30 cellular contexts compared by ENCODE assay signal in genomic region chr4:11301075-11301660, GRCh38.
"Had no signal": no experiment of that assay in that cellular context is flagged by ENCODE, and none has a peak within 500 bp of the region (broad histone marks: within the 10 kb centered on the region; RNA-seq: fewer than 3 reads in every experiment).

No MANE protein-coding gene starts in this region.

- H3K27ac Mint-ChIP-seq: activated CD4-positive, alpha-beta memory T cell treated with anti-CD3 and anti-CD28 coated beads for 36 hours; activated CD4-positive, alpha-beta T cell treated with anti-CD3 and anti-CD28 coated beads for 36 hours; activated CD4-positive, alpha-beta T cell treated with anti-CD3 and anti-CD28 coated beads, Interleukin-2, amount 10 ng/mL, durations not matched to agents 24 days and 14 days; activated CD8-positive, alpha-beta memory T cell treated with anti-CD3 and anti-CD28 coated beads, Interleukin-2, amount 10 ng/mL, durations not matched to agents 7 days and 5 days; activated CD8-positive, alpha-beta T cell treated with anti-CD3 and anti-CD28 coated beads, Interleukin-2, amount 10 ng/mL, durations not matched to agents 7 days and 5 days; activated naive CD4-positive, alpha-beta T cell treated with anti-CD3 and anti-CD28 coated beads for 36 hours; activated naive CD4-positive, alpha-beta T cell treated with anti-CD3 and anti-CD28 coated beads, Interleukin-2, amount 50 U/mL, for 24 hours; activated naive CD8-positive, alpha-beta T cell treated with anti-CD3 and anti-CD28 coated beads, Interleukin-2, amount 10 ng/mL, durations not matched to agents 7 days and 5 days; activated T-helper 1 cell treated with anti-CD3 and anti-CD28 coated beads, Interleukin-12 subunit alpha, Interleukin-12 subunit beta, Interleukin-2, Interleukin-4 antibody, amounts not matched to agents 30 ng/mL and 10 ng/mL and 1 ng/mL, durations not matched to agents 14 hours and 24 hours and 36 hours; activated T-helper 2 cell treated with anti-CD3 and anti-CD28 coated beads, Interferon-gamma antibody, Interleukin-2, Interleukin-4, amounts not matched to agents 10 μg/mL and 5 μg/mL and 100 μg/mL, durations not matched to agents 14 hours and 24 hours and 36 hours; dendritic cell treated with granulocyte-macrophage colony-stimulating factor and Interleukin-4, amounts not matched to agents 40 ng/mL and 50 ng/mL, for 4 days had no signal

- H3K4me3 Mint-ChIP-seq: activated CD4-positive, alpha-beta memory T cell treated with anti-CD3 and anti-CD28 coated beads for 36 hours; activated CD4-positive, alpha-beta T cell treated with anti-CD3 and anti-CD28 coated beads for 36 hours; activated CD4-positive, alpha-beta T cell treated with anti-CD3 and anti-CD28 coated beads, Interleukin-2, amount 10 ng/mL, durations not matched to agents 24 days and 14 days; activated CD8-positive, alpha-beta memory T cell treated with anti-CD3 and anti-CD28 coated beads, Interleukin-2, amount 10 ng/mL, durations not matched to agents 7 days and 5 days; activated CD8-positive, alpha-beta T cell treated with anti-CD3 and anti-CD28 coated beads, Interleukin-2, amount 10 ng/mL, durations not matched to agents 7 days and 5 days; activated naive CD4-positive, alpha-beta T cell treated with anti-CD3 and anti-CD28 coated beads for 36 hours; activated naive CD4-positive, alpha-beta T cell treated with anti-CD3 and anti-CD28 coated beads, Interleukin-2, amount 50 U/mL, for 24 hours; activated naive CD8-positive, alpha-beta T cell treated with anti-CD3 and anti-CD28 coated beads, Interleukin-2, amount 10 ng/mL, durations not matched to agents 7 days and 5 days; activated T-helper 1 cell treated with anti-CD3 and anti-CD28 coated beads, Interleukin-12 subunit alpha, Interleukin-12 subunit beta, Interleukin-2, Interleukin-4 antibody, amounts not matched to agents 30 ng/mL and 10 ng/mL and 1 ng/mL, durations not matched to agents 14 hours and 24 hours and 36 hours; central memory CD8-positive, alpha-beta T cell; dendritic cell treated with granulocyte-macrophage colony-stimulating factor and Interleukin-4, amounts not matched to agents 40 ng/mL and 50 ng/mL, for 4 days; endodermal cell had no signal

- H3K9me3 Mint-ChIP-seq: activated CD4-positive, alpha-beta memory T cell treated with anti-CD3 and anti-CD28 coated beads for 36 hours; activated CD4-positive, alpha-beta T cell treated with anti-CD3 and anti-CD28 coated beads, Interleukin-2, amount 10 ng/mL, durations not matched to agents 24 days and 14 days; activated naive CD4-positive, alpha-beta T cell treated with anti-CD3 and anti-CD28 coated beads for 36 hours; activated naive CD4-positive, alpha-beta T cell treated with anti-CD3 and anti-CD28 coated beads, Interleukin-2, amount 50 U/mL, for 24 hours; activated naive CD8-positive, alpha-beta T cell treated with anti-CD3 and anti-CD28 coated beads, Interleukin-2, amount 10 ng/mL, durations not matched to agents 7 days and 5 days; activated T-helper 1 cell treated with anti-CD3 and anti-CD28 coated beads, Interleukin-12 subunit alpha, Interleukin-12 subunit beta, Interleukin-2, Interleukin-4 antibody, amounts not matched to agents 30 ng/mL and 10 ng/mL and 1 ng/mL, durations not matched to agents 14 hours and 24 hours and 36 hours; activated T-helper 2 cell treated with anti-CD3 and anti-CD28 coated beads, Interferon-gamma antibody, Interleukin-2, Interleukin-4, amounts not matched to agents 10 μg/mL and 5 μg/mL and 100 μg/mL, durations not matched to agents 14 hours and 24 hours and 36 hours; endodermal cell had no signal

- DNase-seq: activated CD4-positive, alpha-beta memory T cell treated with anti-CD3 and anti-CD28 coated beads for 36 hours; activated CD4-positive, alpha-beta T cell treated with anti-CD3 and anti-CD28 coated beads for 36 hours; activated CD4-positive, alpha-beta T cell treated with anti-CD3 and anti-CD28 coated beads, Interleukin-2, amount 10 ng/mL, durations not matched to agents 24 days and 14 days; activated CD4-positive, CD25-positive, alpha-beta regulatory T cell; activated CD4-positive, CD25-positive, alpha-beta regulatory T cell treated with anti-CD3 and anti-CD28 coated beads, Interleukin-2, amount 50 U/mL, for 72 hours; activated CD8-positive, alpha-beta memory T cell treated with anti-CD3 and anti-CD28 coated beads, Interleukin-2, amount 10 ng/mL, durations not matched to agents 7 days and 5 days; activated CD8-positive, alpha-beta memory T cell treated with anti-CD3 and anti-CD28 coated beads, Interleukin-2, amount 50 U/mL, for 4 hours; activated CD8-positive, alpha-beta T cell treated with anti-CD3 and anti-CD28 coated beads, Interleukin-2, amount 10 ng/mL, durations not matched to agents 7 days and 5 days; activated effector memory CD4-positive, alpha-beta T cell treated with anti-CD3 and anti-CD28 coated beads, Interleukin-2, amount 50 U/mL, for 16 hours; activated naive CD4-positive, alpha-beta T cell treated with anti-CD3 and anti-CD28 coated beads for 36 hours; activated naive CD8-positive, alpha-beta T cell treated with anti-CD3 and anti-CD28 coated beads, Interleukin-2, amount 10 ng/mL, durations not matched to agents 7 days and 5 days; activated T-cell treated with anti-CD3 and anti-CD28 coated beads, Interleukin-2, amount 50 U/mL, for 1 hour; activated T-cell treated with anti-CD3 and anti-CD28 coated beads, Interleukin-2, amount 50 U/mL, for 48 hours; amniotic stem cell; anterior cingulate cortex; brain microvascular endothelial cell; dorsolateral prefrontal cortex; effector memory CD4-positive, alpha-beta T cell; endodermal cell; foreskin fibroblast; glutamatergic neuron; SW 1271; T-helper 2 cell had no signal

- H3K27me3 Mint-ChIP-seq: activated CD4-positive, alpha-beta T cell treated with anti-CD3 and anti-CD28 coated beads, Interleukin-2, amount 10 ng/mL, durations not matched to agents 24 days and 14 days; activated CD8-positive, alpha-beta memory T cell treated with anti-CD3 and anti-CD28 coated beads, Interleukin-2, amount 10 ng/mL, durations not matched to agents 7 days and 5 days; central memory CD8-positive, alpha-beta T cell; dendritic cell treated with granulocyte-macrophage colony-stimulating factor and Interleukin-4, amounts not matched to agents 40 ng/mL and 50 ng/mL, for 4 days had no signal

- ATAC-seq: activated CD4-positive, alpha-beta T cell treated with anti-CD3 and anti-CD28 coated beads for 36 hours; activated CD8-positive, alpha-beta memory T cell treated with anti-CD3 and anti-CD28 coated beads, Interleukin-2, amount 10 ng/mL, durations not matched to agents 7 days and 5 days; activated CD8-positive, alpha-beta T cell treated with anti-CD3 and anti-CD28 coated beads, Interleukin-2, amount 10 ng/mL, durations not matched to agents 7 days and 5 days; esophagus mucosa had no signal

- H3K27ac ChIP-seq: brain microvascular endothelial cell, coronary artery, dorsolateral prefrontal cortex had no signal

- H3K27me3 ChIP-seq: brain microvascular endothelial cell had no signal

- H3K4me3 ChIP-seq: coronary artery, dorsolateral prefrontal cortex had no signal

- H3K36me3 Mint-ChIP-seq: activated CD4-positive, alpha-beta memory T cell treated with anti-CD3 and anti-CD28 coated beads for 36 hours; activated CD8-positive, alpha-beta memory T cell treated with anti-CD3 and anti-CD28 coated beads, Interleukin-2, amount 10 ng/mL, durations not matched to agents 7 days and 5 days; activated naive CD4-positive, alpha-beta T cell treated with anti-CD3 and anti-CD28 coated beads, Interleukin-2, amount 50 U/mL, for 24 hours; activated naive CD8-positive, alpha-beta T cell treated with anti-CD3 and anti-CD28 coated beads, Interleukin-2, amount 10 ng/mL, durations not matched to agents 7 days and 5 days had no signal

- H3K36me3 ChIP-seq: brain microvascular endothelial cell had no signal

- H3K4me1 Mint-ChIP-seq: activated CD4-positive, alpha-beta T cell treated with anti-CD3 and anti-CD28 coated beads, Interleukin-2, amount 10 ng/mL, durations not matched to agents 24 days and 14 days; activated CD8-positive, alpha-beta memory T cell treated with anti-CD3 and anti-CD28 coated beads, Interleukin-2, amount 10 ng/mL, durations not matched to agents 7 days and 5 days; activated naive CD4-positive, alpha-beta T cell treated with anti-CD3 and anti-CD28 coated beads, Interleukin-2, amount 50 U/mL, for 24 hours; activated naive CD8-positive, alpha-beta T cell treated with anti-CD3 and anti-CD28 coated beads, Interleukin-2, amount 10 ng/mL, durations not matched to agents 7 days and 5 days; central memory CD8-positive, alpha-beta T cell had no signal
